ENCODE assay signal across 32 cellular contexts in the genomic region with DNA sequence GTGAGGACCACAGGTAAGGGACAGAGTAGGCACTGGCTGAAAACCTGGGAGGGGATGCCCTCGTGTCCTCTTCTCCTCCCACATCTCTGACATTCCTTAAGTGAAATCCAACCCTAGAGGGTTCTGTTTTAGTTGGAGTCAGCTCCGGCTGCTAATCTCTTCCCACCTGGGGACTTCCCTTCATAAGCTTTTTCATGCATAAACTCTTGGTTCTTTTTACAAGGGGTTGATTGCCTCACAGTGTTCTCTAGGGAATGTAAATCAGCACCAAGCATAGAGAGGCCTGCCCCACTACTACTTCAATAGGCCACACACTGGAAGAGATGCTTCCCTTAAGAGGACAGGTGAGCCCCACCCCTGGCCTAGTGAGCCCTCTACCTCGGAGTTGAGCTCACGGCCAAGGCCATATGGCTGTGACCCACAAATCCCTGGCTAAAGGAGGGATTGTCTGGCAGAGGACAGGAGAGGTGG. TPM values are rescaled to one million over a fixed set of nuclear protein-coding genes. Genes with fewer than 3 reads are reported as not detected.
A peak's percentile ranks its signal among the peaks of the same experiment; 100 is the strongest.
DNase-seq lines count a peak whose midpoint lies in the region; ATAC-seq and TF ChIP-seq lines count a peak whose summit lies in the region.
"Had no signal": no experiment of that assay in that cellular context is flagged by ENCODE, and none has a peak within 500 bp of the region (broad histone marks: within the 10 kb centered on the region; RNA-seq: fewer than 3 reads in every experiment).

No MANE protein-coding gene starts in this region.

- TF ChIP-seq CTCF in GM23338 (conservative IDR thresholded peaks at IDR 0.05; ENCODE audit: low read depth in 2 of 2) (no peak), NB4 (IDR thresholded peaks at IDR 0.05; ENCODE audit: low read depth, low read length) (no peak), coronary artery (IDR thresholded peaks at IDR 0.05) (no peak)

- H3K4me1 ChIP-seq in GM23338 (ENCODE audit: insufficient read depth): peaks cover 48% of the 10 kb centered on the region

- H3K4me3 Mint-ChIP-seq in GM23338: peak overlapping the region; percentile 49; the same call in 1 of the 3 replicates
- H3K4me3 Mint-ChIP-seq: activated CD4-positive, alpha-beta memory T cell treated with anti-CD3 and anti-CD28 coated beads, Interleukin-2, amount 10 ng/mL, durations not matched to agents 7 days and 5 days; CD14-positive monocyte; immature natural killer cell; stimulated activated naive CD8-positive, alpha-beta T cell treated with anti-CD3 and anti-CD28 coated beads, Interleukin-15, Interleukin-2, amounts not matched to agents 100 ng/mL and 50 ng/mL, for 24 hours had no signal

- no peaks in the 10 kb centered on the region for H3K9me3 Mint-ChIP-seq in GM23338
- H3K9me3 Mint-ChIP-seq: activated CD4-positive, alpha-beta memory T cell treated with anti-CD3 and anti-CD28 coated beads, Interleukin-2, amount 10 ng/mL, durations not matched to agents 7 days and 5 days; activated T-helper 2 cell treated with anti-CD3 and anti-CD28 coated beads, Interferon-gamma antibody, Interleukin-2, Interleukin-4, amounts not matched to agents 10 μg/mL and 5 μg/mL and 100 μg/mL, durations not matched to agents 14 hours and 24 hours and 36 hours; stimulated activated naive CD8-positive, alpha-beta T cell treated with anti-CD3 and anti-CD28 coated beads, Interleukin-15, Interleukin-2, amounts not matched to agents 100 ng/mL and 50 ng/mL, for 24 hours had no signal

- H3K27me3 ChIP-seq in GM23338 (ENCODE audit: insufficient read depth): peaks cover 12% of the 10 kb centered on the region
- H3K27me3 ChIP-seq: body of pancreas had no signal

- H3K4me2 ChIP-seq in GM23338: peak overlapping the region; percentile 52; the same call in 1 of the 2 replicates

- DNase-seq in GM23338 (ENCODE audit: low spot score): peak; percentile 90
- DNase-seq in NB4 (ENCODE audit: low read depth): peak; percentile 31
- peak; percentile 24 for DNase-seq in coronary artery (ENCODE audit: low spot score)
- peak; percentile 44 for DNase-seq in islet precursor cell
- no peak for DNase-seq in SIG-M5 (lab: John Stamatoyannopoulos, UW)
- DNase-seq in NCI-H1105 treated with DMSO at 0.1 percent for 48 hours (lab: John Stamatoyannopoulos, UW): no peak
- DNase-seq in stimulated activated naive CD4-positive, alpha-beta T cell treated with Interleukin-2 at 50 U/mL for 16 hours (lab: John Stamatoyannopoulos, UW): no peak
- DNase-seq: activated CD4-positive, alpha-beta memory T cell treated with anti-CD3 and anti-CD28 coated beads, Interleukin-2, amount 10 ng/mL, durations not matched to agents 7 days and 5 days; activated CD4-positive, alpha-beta T cell treated with anti-CD3 and anti-CD28 coated beads for 1 hour; activated naive CD4-positive, alpha-beta T cell treated with anti-CD3 and anti-CD28 coated beads, Interleukin-2, amount 50 U/mL, for 16 hours; body of pancreas; DMS79; foreskin melanocyte; GDM1; GOT3; heart left ventricle; immature natural killer cell; left colon; NCI-H1048; NCI-H1694 treated with DMSO at 0.1 percent for 48 hours; NCI-H226; NCI-H526 treated with DMSO at 0.1 percent for 48 hours; Right ventricle myocardium superior; T-helper 2 cell had no signal

- no peaks in the 10 kb centered on the region for H4K20me1 ChIP-seq in GM23338 (replicated peaks; ENCODE audit: insufficient read depth)

- H3K36me3 Mint-ChIP-seq in GM23338 (ENCODE audit: low read depth): no peaks in the 10 kb centered on the region
- H3K36me3 Mint-ChIP-seq: immature natural killer cell had no signal

- ATAC-seq in GM23338: peak; percentile 86
- no peak for ATAC-seq in GM18873 (IDR thresholded peaks at IDR 0.05; ENCODE audit: low FRiP score, unreplicated experiment)
- ATAC-seq: body of pancreas, heart left ventricle, left colon, Panc1 had no signal

- no peak overlapping the region for H2AFZ ChIP-seq in GM23338

- H3K9me2 ChIP-seq in GM23338 (ENCODE audit: insufficient read depth): 0 out of 2 replicates have a peak, but pooled peaks cover 3% of the 10 kb centered on the region

- no peaks in the 10 kb centered on the region for H3K79me2 ChIP-seq in GM23338 (replicated peaks; ENCODE audit: insufficient read depth)

- H3F3A ChIP-seq in GM23338 (replicated peaks; ENCODE audit: low read depth): peaks cover 23% of the 10 kb centered on the region

- TF ChIP-seq POLR2A in NB4 (IDR thresholded peaks at IDR 0.05; ENCODE audit: extremely low read depth, insufficient read length): no peak

- peaks cover 76% of the 10 kb centered on the region for H3K4me1 Mint-ChIP-seq in GM23338

- H3K27me3 Mint-ChIP-seq in GM23338 (ENCODE audit: insufficient read depth, low read depth, poor library complexity): peaks cover 13% of the 10 kb centered on the region

- no peaks in the 10 kb centered on the region for H3K36me3 ChIP-seq in GM23338 (ENCODE audit: insufficient read depth)
- H3K36me3 ChIP-seq: heart left ventricle had no signal

- H3K4me3 ChIP-seq in GM23338: no peak overlapping the region
- H3K4me3 ChIP-seq in NB4 (ENCODE audit: low read depth, low read length): no peak overlapping the region
- H3K4me3 ChIP-seq in coronary artery: no peak overlapping the region
- H3K4me3 ChIP-seq: body of pancreas, heart left ventricle, skin epidermis, thoracic aorta had no signal

- H3K27ac Mint-ChIP-seq in GM23338: peak overlapping the region; percentile 77
- H3K27ac Mint-ChIP-seq: activated CD4-positive, alpha-beta memory T cell treated with anti-CD3 and anti-CD28 coated beads, Interleukin-2, amount 10 ng/mL, durations not matched to agents 7 days and 5 days; activated T-helper 2 cell treated with anti-CD3 and anti-CD28 coated beads, Interferon-gamma antibody, Interleukin-2, Interleukin-4, amounts not matched to agents 10 μg/mL and 5 μg/mL and 100 μg/mL, durations not matched to agents 14 hours and 24 hours and 36 hours; immature natural killer cell; stimulated activated naive CD8-positive, alpha-beta T cell treated with anti-CD3 and anti-CD28 coated beads, Interleukin-15, Interleukin-2, amounts not matched to agents 100 ng/mL and 50 ng/mL, for 24 hours had no signal

- H3K27ac ChIP-seq in GM23338 (ENCODE audit: low read depth): peak overlapping the region; percentile 85
- H3K27ac ChIP-seq in coronary artery: no peak overlapping the region
- H3K27ac ChIP-seq: body of pancreas, heart left ventricle, skin epidermis, thoracic aorta had no signal

TF ChIP-seq in GM23338, 12 proteins besides CTCF, POLR2A, EP300 and RAD21 (continues in another document):
- TF ChIP-seq STAT1 (IDR thresholded peaks at IDR 0.05; ENCODE audit: unreplicated experiment) (no peak), ZNF331 (CRISPR knock-in tag; IDR thresholded peaks at IDR 0.05; ENCODE audit: low read depth) (no peak), NANOG (IDR thresholded peaks at IDR 0.05; ENCODE audit: borderline replicate concordance) (peak; percentile 57; the same call in 1 of the 2 replicates), JUNB (IDR thresholded peaks at IDR 0.05; ENCODE audit: unreplicated experiment) (no peak), CREB1 (CRISPR knock-in tag; IDR thresholded peaks at IDR 0.05; ENCODE audit: low read depth) (peak; percentile 38; the same call in 1 of the 2 replicates), POLR2AphosphoS5 (IDR thresholded peaks at IDR 0.05; ENCODE audit: low read depth) (0 out of 2 replicates have a peak, but pooled peaks have one; percentile 38), EZH2 (IDR thresholded peaks at IDR 0.05; ENCODE audit: low read depth, unreplicated experiment) (no peak), ZNF114 (CRISPR knock-in tag; IDR thresholded peaks at IDR 0.05) (0 out of 2 replicates have a peak, but pooled peaks have one; percentile 62)
- TF ChIP-seq, protein P1, sequence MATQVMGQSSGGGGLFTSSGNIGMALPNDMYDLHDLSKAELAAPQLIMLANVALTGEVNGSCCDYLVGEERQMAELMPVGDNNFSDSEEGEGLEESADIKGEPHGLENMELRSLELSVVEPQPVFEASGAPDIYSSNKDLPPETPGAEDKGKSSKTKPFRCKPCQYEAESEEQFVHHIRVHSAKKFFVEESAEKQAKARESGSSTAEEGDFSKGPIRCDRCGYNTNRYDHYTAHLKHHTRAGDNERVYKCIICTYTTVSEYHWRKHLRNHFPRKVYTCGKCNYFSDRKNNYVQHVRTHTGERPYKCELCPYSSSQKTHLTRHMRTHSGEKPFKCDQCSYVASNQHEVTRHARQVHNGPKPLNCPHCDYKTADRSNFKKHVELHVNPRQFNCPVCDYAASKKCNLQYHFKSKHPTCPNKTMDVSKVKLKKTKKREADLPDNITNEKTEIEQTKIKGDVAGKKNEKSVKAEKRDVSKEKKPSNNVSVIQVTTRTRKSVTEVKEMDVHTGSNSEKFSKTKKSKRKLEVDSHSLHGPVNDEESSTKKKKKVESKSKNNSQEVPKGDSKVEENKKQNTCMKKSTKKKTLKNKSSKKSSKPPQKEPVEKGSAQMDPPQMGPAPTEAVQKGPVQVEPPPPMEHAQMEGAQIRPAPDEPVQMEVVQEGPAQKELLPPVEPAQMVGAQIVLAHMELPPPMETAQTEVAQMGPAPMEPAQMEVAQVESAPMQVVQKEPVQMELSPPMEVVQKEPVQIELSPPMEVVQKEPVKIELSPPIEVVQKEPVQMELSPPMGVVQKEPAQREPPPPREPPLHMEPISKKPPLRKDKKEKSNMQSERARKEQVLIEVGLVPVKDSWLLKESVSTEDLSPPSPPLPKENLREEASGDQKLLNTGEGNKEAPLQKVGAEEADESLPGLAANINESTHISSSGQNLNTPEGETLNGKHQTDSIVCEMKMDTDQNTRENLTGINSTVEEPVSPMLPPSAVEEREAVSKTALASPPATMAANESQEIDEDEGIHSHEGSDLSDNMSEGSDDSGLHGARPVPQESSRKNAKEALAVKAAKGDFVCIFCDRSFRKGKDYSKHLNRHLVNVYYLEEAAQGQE (IDR thresholded peaks at IDR 0.05; ENCODE audit: unreplicated experiment): no peak
- TF ChIP-seq, protein P2, sequence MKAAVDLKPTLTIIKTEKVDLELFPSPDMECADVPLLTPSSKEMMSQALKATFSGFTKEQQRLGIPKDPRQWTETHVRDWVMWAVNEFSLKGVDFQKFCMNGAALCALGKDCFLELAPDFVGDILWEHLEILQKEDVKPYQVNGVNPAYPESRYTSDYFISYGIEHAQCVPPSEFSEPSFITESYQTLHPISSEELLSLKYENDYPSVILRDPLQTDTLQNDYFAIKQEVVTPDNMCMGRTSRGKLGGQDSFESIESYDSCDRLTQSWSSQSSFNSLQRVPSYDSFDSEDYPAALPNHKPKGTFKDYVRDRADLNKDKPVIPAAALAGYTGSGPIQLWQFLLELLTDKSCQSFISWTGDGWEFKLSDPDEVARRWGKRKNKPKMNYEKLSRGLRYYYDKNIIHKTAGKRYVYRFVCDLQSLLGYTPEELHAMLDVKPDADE (IDR thresholded peaks at IDR 0.05): no peak

RNA-seq across cellular contexts. Expression of a gene that starts 3.2 kb away (rescaled TPM):
- 1.6 and 2.1 TPM in 2 replicates for total RNA-seq in GM23338 (2014; rRNA removed; shearing (Covaris generic))
- polyA plus RNA-seq in GM23338 (2016; fragmentation: Nextera tagmentation; extraction: Ambion mirVana): 0.65 and 1.4 TPM in 2 replicates
- total RNA-seq: activated CD4-positive, alpha-beta memory T cell treated with anti-CD3 and anti-CD28 coated beads, Interleukin-2, amount 10 ng/mL, durations not matched to agents 7 days and 5 days; activated T-helper 2 cell treated with anti-CD3 and anti-CD28 coated beads, Interferon-gamma antibody, Interleukin-2, Interleukin-4, amounts not matched to agents 10 μg/mL and 5 μg/mL and 100 μg/mL, durations not matched to agents 14 hours and 24 hours and 36 hours; dermis microvascular lymphatic vessel endothelial cell; left colon; Right ventricle myocardium superior had no signal
- polyA plus RNA-seq: CD14-positive monocyte, immature natural killer cell had no signal

Comparison
In these comparisons a context has a peak if more than half of its experiments do, and no peak if none do; other contexts are left out.
1. DNase-seq: peak in GM23338 (single experiment), NB4 (single experiment), coronary artery (single experiment) and islet precursor cell (single experiment); none in SIG-M5 (single experiment), NCI-H1105 treated with DMSO at 0.1 percent for 48 hours (single experiment) and stimulated activated naive CD4-positive, alpha-beta T cell treated with Interleukin-2 at 50 U/mL for 16 hours (single experiment).